ENCODE assay signal across 1 cellular context in genomic region chr6:90072961-90073464, GRCh38.
TF ChIP-seq lines count a peak whose summit lies in the region.

No MANE protein-coding gene starts in this region.

TF ChIP-seq in HEK293, 187 proteins besides CTCF, POLR2A, EP300 and RAD21 (continued from another document):
- TF ChIP-seq ZNF792 (tag by site-specific recombination; IDR thresholded peaks at IDR 0.05) (no peak), OSR2 (tag by site-specific recombination; IDR thresholded peaks at IDR 0.05) (peak; percentile 65; the same call in 1 of the 2 replicates), SP2 (tag by site-specific recombination; IDR thresholded peaks at IDR 0.05) (no peak), ZNF585B (tag by site-specific recombination; IDR thresholded peaks at IDR 0.05) (no peak), ZEB2 (tag by site-specific recombination; IDR thresholded peaks at IDR 0.05) (0 out of 2 replicates have a peak, but pooled peaks have one; percentile 21), ZNF18 (tag by site-specific recombination; IDR thresholded peaks at IDR 0.05) (no peak), SP7 (tag by site-specific recombination; IDR thresholded peaks at IDR 0.05) (peak; percentile 83), SCRT2 (tag by site-specific recombination; IDR thresholded peaks at IDR 0.05) (peak; percentile 76), ZFHX2 (tag by site-specific recombination; conservative IDR thresholded peaks at IDR 0.05) (no peak), ZNF639 (tag by site-specific recombination; IDR thresholded peaks at IDR 0.05) (0 out of 2 replicates have a peak, but pooled peaks have one; percentile 31), ZNF366 (tag by site-specific recombination; conservative IDR thresholded peaks at IDR 0.05) (peak; percentile 66), MYNN (tag by site-specific recombination; IDR thresholded peaks at IDR 0.05; ENCODE audit: borderline replicate concordance) (no peak)
